ENCODE assay signal across 8 cellular contexts in the genomic region with DNA sequence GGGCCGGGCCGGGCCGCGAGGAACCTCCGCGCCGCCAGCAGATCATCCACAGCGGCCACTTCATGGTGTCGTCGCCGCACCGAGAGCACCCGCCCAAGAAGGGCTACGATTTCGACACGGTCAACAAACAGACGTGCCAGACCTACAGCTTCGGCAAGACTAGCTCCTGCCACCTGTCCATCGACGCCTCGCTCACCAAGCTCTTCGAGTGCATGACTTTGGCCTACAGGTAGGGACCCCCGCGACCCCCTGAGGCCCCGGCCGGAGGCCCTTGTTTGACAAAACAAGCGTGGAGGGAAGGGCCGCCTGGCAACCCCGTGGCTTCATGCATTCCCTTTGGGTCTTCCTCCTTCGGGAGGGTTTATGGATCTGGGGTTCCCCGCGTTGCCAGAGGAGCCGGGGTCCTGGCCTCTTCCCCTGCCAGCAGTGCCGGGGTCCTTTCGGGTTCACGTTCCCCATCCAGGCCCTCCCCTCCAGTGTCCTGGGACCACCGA. TPM values are rescaled to one million over a fixed set of nuclear protein-coding genes. Genes with fewer than 3 reads are reported as not detected.
DNase-seq lines count a peak whose midpoint lies in the region; ATAC-seq and TF ChIP-seq lines count a peak whose summit lies in the region.

No MANE protein-coding gene starts in this region.

- H3K36me3 ChIP-seq in NT2/D1 (ENCODE audit: insufficient read depth, insufficient read length, low read length) (peaks cover 10% of the 10 kb centered on the region), breast epithelium (no peaks in the 10 kb centered on the region), liver (ENCODE audit: control insufficient read depth in 4 of 4, insufficient read depth in 3 of 4, low read depth in 1 of 4, low read length in 3 of 4) (no peaks in the 10 kb centered on the region)

- TF ChIP-seq POLR2A in breast epithelium (IDR thresholded peaks at IDR 0.05): no peak

- H3K4me3 ChIP-seq in NT2/D1 (ENCODE audit: insufficient read length, low read depth): peak overlapping the region; percentile 81
- H3K4me3 ChIP-seq in breast epithelium: peak overlapping the region; percentile 78 to 93 (median 86)
- H3K4me3 ChIP-seq in liver (ENCODE audit: low read depth in 1 of 3, low read length in 3 of 3): peak overlapping the region; percentile 85 to 94 (median 91)

- DNase-seq in Right ventricle myocardium inferior (ENCODE audit: missing footprints) (peak; percentile 75), cardiac septum (ENCODE audit: low spot score) (no peak), NT2/D1 (ENCODE audit: low read depth, low spot score) (no peak), breast epithelium (ENCODE audit: low spot score in 2 of 2) (no peak), superior temporal gyrus (ENCODE audit: extremely low spot score) (peak; percentile 29), Kasumi-1 (lab: John Stamatoyannopoulos, UW) (no peak)

- no peak for TF ChIP-seq CTCF in breast epithelium (IDR thresholded peaks at IDR 0.05)
- no peak for TF ChIP-seq CTCF in liver (IDR thresholded peaks at IDR 0.05; ENCODE audit: low read depth, low read length, missing input control)

- TF ChIP-seq RAD21 in liver (IDR thresholded peaks at IDR 0.05): no peak

- H3K4me1 ChIP-seq in NT2/D1 (ENCODE audit: insufficient read depth, insufficient read length) (peaks cover 7% of the 10 kb centered on the region), breast epithelium (peaks cover 8 to 10% of the 10 kb centered on the region in 2 donors), liver (ENCODE audit: control insufficient read depth in 4 of 4, insufficient read depth in 4 of 4, low read length in 3 of 4) (peaks cover 6 to 52% (median 24%) of the 10 kb centered on the region in 4 donors)

- no peaks in the 10 kb centered on the region for H3K9me3 ChIP-seq in NT2/D1 (ENCODE audit: insufficient read depth, low read length)
- H3K9me3 ChIP-seq in breast epithelium: no peaks in the 10 kb centered on the region
- no peaks in the 10 kb centered on the region for H3K9me3 ChIP-seq in liver (ENCODE audit: control insufficient read depth in 4 of 4, low read length in 3 of 4)

- H3K27ac ChIP-seq in breast epithelium (peak overlapping the region; percentile 79 to 93), liver (ENCODE audit: low read depth in 1 of 2, low read length in 2 of 2) (peak overlapping the region; percentile 64 to 72)

- ATAC-seq in Right ventricle myocardium inferior (no peak), GM21390 (IDR thresholded peaks at IDR 0.05; ENCODE audit: unreplicated experiment) (no peak)

- peaks cover 14% of the 10 kb centered on the region for H3K27me3 ChIP-seq in NT2/D1 (ENCODE audit: insufficient read depth, insufficient read length)
- H3K27me3 ChIP-seq in breast epithelium: no peaks in the 10 kb centered on the region
- H3K27me3 ChIP-seq in liver (ENCODE audit: control insufficient read depth in 4 of 4, insufficient read depth in 4 of 4, low read length in 3 of 4): no peaks in the 10 kb centered on the region

- WGBS in liver: 7% methylated on average over 37 of the region's 37 CpGs

- H3K9ac ChIP-seq in NT2/D1 (ENCODE audit: insufficient read length, low read depth) (peak overlapping the region; percentile 90), liver (ENCODE audit: low read depth in 1 of 2, low read length in 2 of 2) (peak overlapping the region; percentile 57 to 85)

- intact Hi-C loops in Right ventricle myocardium inferior (cut with DNase I) (loop anchor here (2.0 kb wide), 1 partner anchor 44 kb away; no protein-coding TSS in a partner anchor), cardiac septum (cut with DNase I) (loop anchor here (2.0 kb wide), 1 partner anchor 20 kb away; no protein-coding TSS in a partner anchor), breast epithelium (cut with DNase I; ENCODE audit: low total_unique reads) (no loop called here)

TF ChIP-seq in liver, 16 proteins besides CTCF, POLR2A, EP300 and RAD21:
- TF ChIP-seq, protein P1, sequence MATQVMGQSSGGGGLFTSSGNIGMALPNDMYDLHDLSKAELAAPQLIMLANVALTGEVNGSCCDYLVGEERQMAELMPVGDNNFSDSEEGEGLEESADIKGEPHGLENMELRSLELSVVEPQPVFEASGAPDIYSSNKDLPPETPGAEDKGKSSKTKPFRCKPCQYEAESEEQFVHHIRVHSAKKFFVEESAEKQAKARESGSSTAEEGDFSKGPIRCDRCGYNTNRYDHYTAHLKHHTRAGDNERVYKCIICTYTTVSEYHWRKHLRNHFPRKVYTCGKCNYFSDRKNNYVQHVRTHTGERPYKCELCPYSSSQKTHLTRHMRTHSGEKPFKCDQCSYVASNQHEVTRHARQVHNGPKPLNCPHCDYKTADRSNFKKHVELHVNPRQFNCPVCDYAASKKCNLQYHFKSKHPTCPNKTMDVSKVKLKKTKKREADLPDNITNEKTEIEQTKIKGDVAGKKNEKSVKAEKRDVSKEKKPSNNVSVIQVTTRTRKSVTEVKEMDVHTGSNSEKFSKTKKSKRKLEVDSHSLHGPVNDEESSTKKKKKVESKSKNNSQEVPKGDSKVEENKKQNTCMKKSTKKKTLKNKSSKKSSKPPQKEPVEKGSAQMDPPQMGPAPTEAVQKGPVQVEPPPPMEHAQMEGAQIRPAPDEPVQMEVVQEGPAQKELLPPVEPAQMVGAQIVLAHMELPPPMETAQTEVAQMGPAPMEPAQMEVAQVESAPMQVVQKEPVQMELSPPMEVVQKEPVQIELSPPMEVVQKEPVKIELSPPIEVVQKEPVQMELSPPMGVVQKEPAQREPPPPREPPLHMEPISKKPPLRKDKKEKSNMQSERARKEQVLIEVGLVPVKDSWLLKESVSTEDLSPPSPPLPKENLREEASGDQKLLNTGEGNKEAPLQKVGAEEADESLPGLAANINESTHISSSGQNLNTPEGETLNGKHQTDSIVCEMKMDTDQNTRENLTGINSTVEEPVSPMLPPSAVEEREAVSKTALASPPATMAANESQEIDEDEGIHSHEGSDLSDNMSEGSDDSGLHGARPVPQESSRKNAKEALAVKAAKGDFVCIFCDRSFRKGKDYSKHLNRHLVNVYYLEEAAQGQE (IDR thresholded peaks at IDR 0.05): no peak
- TF ChIP-seq FOXA1 (IDR thresholded peaks at IDR 0.05): no peak
TF ChIP-seq in liver: peak in this region for 0.

RNA-seq across cellular contexts. Expression of gene MLXIP, which starts 0.5 kb away (rescaled TPM):
- total RNA-seq in Right ventricle myocardium inferior (25.7 TPM), cardiac septum (24.7 TPM), breast epithelium (10 to 100 TPM; 21.1 to 31.1 (median 28.2) TPM), liver (10 to 100 TPM; 10.6 to 19.5 TPM)
- 10 to 100 TPM; 10.6 to 11.4 TPM for polyA plus RNA-seq in liver

RNA-seq across cellular contexts. Expression of gene BCL7A, which starts 57.4 kb away (rescaled TPM):
- 15.8 TPM for total RNA-seq in Right ventricle myocardium inferior
- 18.2 TPM for total RNA-seq in cardiac septum
- total RNA-seq in breast epithelium: 10 to 100 TPM in 1 of 3 donors, 1 to 10 TPM in 2; 6.2 to 13.5 (median 8.8) TPM
- total RNA-seq in liver: 1 to 10 TPM; 5.9 to 8.3 TPM
- polyA plus RNA-seq in liver: 1 to 10 TPM; 3.5 to 4.0 TPM

Comparison
In these comparisons a context has a peak if more than half of its experiments do, and no peak if none do; other contexts are left out.
1. DNase-seq: peak in Right ventricle myocardium inferior (single experiment) and superior temporal gyrus (single experiment); none in cardiac septum (single experiment), NT2/D1 (single experiment), breast epithelium (0 of 2) and Kasumi-1 (0 of 2).
2. Peak in every context shown above with its lines, with median percentiles within 50 percentile points of each other: H3K4me3 ChIP-seq.